In the genomic region with DNA sequence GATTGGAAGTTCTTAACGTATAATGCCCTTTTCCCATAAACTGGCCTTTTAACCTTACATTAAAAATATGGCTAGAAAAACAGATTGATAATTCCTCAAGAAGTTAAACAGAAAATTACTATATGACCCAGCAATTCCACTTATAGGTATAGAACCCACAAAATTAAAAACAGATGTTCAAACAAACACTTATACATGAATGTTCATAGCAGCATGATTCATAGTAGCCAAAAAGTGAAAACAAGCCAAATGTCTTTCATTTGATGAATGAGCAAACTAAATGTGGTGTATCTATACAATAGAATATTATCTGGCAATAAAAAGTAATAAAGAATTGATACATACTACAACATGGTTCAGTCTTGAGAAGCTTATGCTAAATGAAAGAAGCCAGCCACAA, we compare ENCODE assay signal across 14 cellular contexts.
"Had no signal": no experiment of that assay in that cellular context is flagged by ENCODE, and none has a peak within 500 bp of the region (broad histone marks: within the 10 kb centered on the region; RNA-seq: fewer than 3 reads in every experiment).

No MANE protein-coding gene starts in this region.

- H3K27me3 Mint-ChIP-seq: naive thymus-derived CD4-positive, alpha-beta T cell; stimulated activated memory B cell treated with anti-CD40 and anti-IgM and Interleukin-4, amounts not matched to agents 10 μg/mL and 1 μg/mL and 100 μg/mL, for 72 hours had no signal

- H3K27me3 ChIP-seq: breast epithelium, neutrophil, tibial nerve had no signal

- H3K4me3 Mint-ChIP-seq: immature natural killer cell; naive thymus-derived CD4-positive, alpha-beta T cell; stimulated activated memory B cell treated with anti-CD40 and anti-IgM and Interleukin-4, amounts not matched to agents 10 μg/mL and 1 μg/mL and 100 μg/mL, for 72 hours; T-helper 1 cell treated with Interleukin-12 subunit alpha and Interleukin-12 subunit beta and Interleukin-4 antibody, amounts not matched to agents 30 μg/mL and 1 μg/mL, for 36 hours had no signal

- H3K36me3 ChIP-seq: breast epithelium, neutrophil, tibial nerve had no signal

- DNase-seq: activated CD4-positive, alpha-beta T cell treated with anti-CD3 and anti-CD28 coated beads for 4 hours; activated CD8-positive, alpha-beta memory T cell treated with anti-CD3 and anti-CD28 coated beads for 24 hours; activated naive CD4-positive, alpha-beta T cell treated with anti-CD3 and anti-CD28 coated beads, Interleukin-2, amount 50 U/mL, for 16 hours; effector CD4-positive, alpha-beta T cell; immature natural killer cell; left cardiac atrium; naive thymus-derived CD4-positive, alpha-beta T cell; right cardiac atrium had no signal

- H3K4me1 Mint-ChIP-seq: stimulated activated memory B cell treated with anti-CD40 and anti-IgM and Interleukin-4, amounts not matched to agents 10 μg/mL and 1 μg/mL and 100 μg/mL, for 72 hours had no signal

- H3K9me3 Mint-ChIP-seq: immature natural killer cell; naive thymus-derived CD4-positive, alpha-beta T cell; stimulated activated memory B cell treated with anti-CD40 and anti-IgM and Interleukin-4, amounts not matched to agents 10 μg/mL and 1 μg/mL and 100 μg/mL, for 72 hours; T-helper 1 cell treated with Interleukin-12 subunit alpha and Interleukin-12 subunit beta and Interleukin-4 antibody, amounts not matched to agents 30 μg/mL and 1 μg/mL, for 36 hours had no signal

- H3K4me1 ChIP-seq: breast epithelium had no signal

- H3K27ac Mint-ChIP-seq: immature natural killer cell; naive thymus-derived CD4-positive, alpha-beta T cell; stimulated activated memory B cell treated with anti-CD40 and anti-IgM and Interleukin-4, amounts not matched to agents 10 μg/mL and 1 μg/mL and 100 μg/mL, for 72 hours; T-helper 1 cell treated with Interleukin-12 subunit alpha and Interleukin-12 subunit beta and Interleukin-4 antibody, amounts not matched to agents 30 μg/mL and 1 μg/mL, for 36 hours had no signal

- H3K27ac ChIP-seq: breast epithelium, neutrophil, tibial nerve had no signal

- H3K4me2 ChIP-seq: smooth muscle cell had no signal

- H3K9me3 ChIP-seq: breast epithelium, neutrophil, tibial nerve had no signal

- H3K4me3 ChIP-seq: breast epithelium, smooth muscle cell, tibial nerve had no signal
